9 cellular contexts compared by ENCODE assay signal in genomic region chr14:100104523-100105300, GRCh38. TPM values are rescaled to one million over a fixed set of nuclear protein-coding genes. Genes with fewer than 3 reads are reported as not detected.
DNase-seq lines count a peak whose midpoint lies in the region; ATAC-seq, FAIRE-seq and TF ChIP-seq lines count a peak whose summit lies in the region.
"Had no signal": no experiment of that assay in that cellular context is flagged by ENCODE, and none has a peak within 500 bp of the region (broad histone marks: within the 10 kb centered on the region; RNA-seq: fewer than 3 reads in every experiment).

No MANE protein-coding gene starts in this region.

- H3K27ac ChIP-seq in BLaER1 (no peak overlapping the region), astrocyte (ENCODE audit: low read depth, low read length) (peak overlapping the region; percentile 40), muscle layer of colon (ENCODE audit: low read depth, low read length) (peak overlapping the region; percentile 48), SJCRH30 (no peak overlapping the region)

- H3K36me3 Mint-ChIP-seq in HFFc6 (ENCODE audit: low read depth) (no peaks in the 10 kb centered on the region), astrocyte (ENCODE audit: low read depth, unreplicated experiment) (peaks cover 15% of the 10 kb centered on the region)

- DNase-seq in HFFc6, result peak; percentile 53
- peak; percentile 46 for DNase-seq in astrocyte (ENCODE audit: low read depth)
- DNase-seq in DMS153 treated with DMSO at 0.1 percent for 48 hours (lab: John Stamatoyannopoulos, UW; ENCODE audit: unreplicated experiment), result no peak
- DNase-seq in SJCRH30, result no peak
- DNase-seq in NCI-H1092 (lab: John Stamatoyannopoulos, UW), result no peak
- DNase-seq: NCI-H82 had no signal

- peak; percentile 29; the same call in 1 of the 2 replicates for TF ChIP-seq CTCF in HFFc6 (IDR thresholded peaks at IDR 0.05)
- no peak for TF ChIP-seq CTCF in astrocyte (IDR thresholded peaks at IDR 0.05; ENCODE audit: insufficient read depth, low read depth, low read length)

- no peak for ATAC-seq in GM18867 (IDR thresholded peaks at IDR 0.05; ENCODE audit: unreplicated experiment)

- H3K4me1 Mint-ChIP-seq in HFFc6 (ENCODE audit: low read depth) (peaks cover 31% of the 10 kb centered on the region), astrocyte (ENCODE audit: low read depth, unreplicated experiment) (peaks cover 13% of the 10 kb centered on the region)

- H3K36me3 ChIP-seq in BLaER1 (peaks cover 70% of the 10 kb centered on the region), astrocyte (ENCODE audit: insufficient read depth, low read length) (no peaks in the 10 kb centered on the region), muscle layer of colon (ENCODE audit: insufficient read depth, low read length) (no peaks in the 10 kb centered on the region), SJCRH30 (no peaks in the 10 kb centered on the region)

- H3K4me1 ChIP-seq in BLaER1 (peaks cover 75% of the 10 kb centered on the region), astrocyte (ENCODE audit: insufficient read depth, low read length) (peaks cover 20% of the 10 kb centered on the region), muscle layer of colon (ENCODE audit: insufficient read depth, low read length) (peaks cover 49% of the 10 kb centered on the region), SJCRH30 (no peaks in the 10 kb centered on the region)

- H3K27me3 Mint-ChIP-seq in HFFc6 (ENCODE audit: insufficient read depth) (peaks cover 10% of the 10 kb centered on the region), astrocyte (ENCODE audit: low read depth, unreplicated experiment) (no peaks in the 10 kb centered on the region)

- H3K79me2 ChIP-seq in astrocyte (ENCODE audit: insufficient read depth, low read length), result peaks cover 22% of the 10 kb centered on the region

- H3K4me3 ChIP-seq in BLaER1 (no peak overlapping the region), astrocyte (ENCODE audit: insufficient read depth, low read depth, low read length) (no peak overlapping the region), muscle layer of colon (ENCODE audit: low read depth in 1 of 2, low read length in 2 of 2) (peak overlapping the region in 1 of 2 donors; percentile 2), SJCRH30 (no peak overlapping the region)

- H3K9me3 ChIP-seq in BLaER1 (no peaks in the 10 kb centered on the region), astrocyte (ENCODE audit: insufficient read depth, low read depth, low read length) (no peaks in the 10 kb centered on the region), muscle layer of colon (ENCODE audit: low read length) (no peaks in the 10 kb centered on the region), SJCRH30 (replicated peaks) (no peaks in the 10 kb centered on the region)

- no peak overlapping the region; the same call in 1 of the 2 replicates for H3K9ac ChIP-seq in BLaER1
- no peak overlapping the region for H3K9ac ChIP-seq in astrocyte (ENCODE audit: low read length)
- no peak overlapping the region for H3K9ac ChIP-seq in muscle layer of colon (ENCODE audit: low read length)

- no peak overlapping the region for H2AFZ ChIP-seq in astrocyte (ENCODE audit: low read depth, low read length)

- FAIRE-seq in astrocyte (lab: Jason Lieb, UNC), result peak; percentile 82

- H3K4me2 ChIP-seq in BLaER1, result peak overlapping the region; percentile 75
- H3K4me2 ChIP-seq in astrocyte (ENCODE audit: low read length), result peak overlapping the region; percentile 42

- H3K9me3 Mint-ChIP-seq in HFFc6, result no peaks in the 10 kb centered on the region
- H3K9me3 Mint-ChIP-seq in astrocyte (ENCODE audit: unreplicated experiment), result no peaks in the 10 kb centered on the region

- H3K4me3 Mint-ChIP-seq in HFFc6, result no peak overlapping the region
- no peak overlapping the region for H3K4me3 Mint-ChIP-seq in astrocyte (ENCODE audit: unreplicated experiment)

- H3K27me3 ChIP-seq in BLaER1 (no peaks in the 10 kb centered on the region), astrocyte (ENCODE audit: insufficient read depth, low read length) (no peaks in the 10 kb centered on the region), muscle layer of colon (ENCODE audit: control insufficient read depth in 1 of 2, insufficient read depth in 2 of 2, low read length in 2 of 2) (no peaks in the 10 kb centered on the region), SJCRH30 (no peaks in the 10 kb centered on the region)

- H3K27ac Mint-ChIP-seq in HFFc6 (no peak overlapping the region), astrocyte (ENCODE audit: unreplicated experiment) (no peak overlapping the region)

- H4K20me1 ChIP-seq in BLaER1 (peaks cover 100% of the 10 kb centered on the region), astrocyte (ENCODE audit: insufficient read depth, low read length) (peaks cover 55% of the 10 kb centered on the region)

RNA-seq across cellular contexts. Expression of gene EVL, which starts 39.5 kb away (rescaled TPM):
- 1 to 10 TPM; 1.2 to 4.8 (median 2.0) TPM for total RNA-seq in HFFc6 (2021; fragmentation: NEBNext Ultra II Directional; extraction: Animal tissue kit (Norgen Biotek cat#: 25700))
- 48.9 and 50.2 TPM in 2 replicates for total RNA-seq in astrocyte
- 27.1 and 31.5 TPM in 2 replicates for total RNA-seq in SJCRH30 (2014; rRNA removed; shearing (Covaris generic))

RNA-seq across cellular contexts. Expression of gene DEGS2, which starts 54.7 kb away (rescaled TPM):
- total RNA-seq in HFFc6 (2021; fragmentation: NEBNext Ultra II Directional; extraction: Animal tissue kit (Norgen Biotek cat#: 25700)), result not detected
- 0.07 TPM in 1 of 2 replicates, not detected in the other for total RNA-seq in astrocyte
- total RNA-seq in SJCRH30 (2014; rRNA removed; shearing (Covaris generic)), result 0.03 TPM in 1 of 2 replicates, not detected in the other

Comparison
In these comparisons a context has a peak if more than half of its experiments do, and no peak if none do; other contexts are left out.
1. H3K27ac ChIP-seq: peak in astrocyte (single experiment) and muscle layer of colon (single experiment); none in BLaER1 (single experiment) and SJCRH30 (single experiment).
2. DNase-seq: peak in HFFc6 (single experiment) and astrocyte (single experiment); none in DMS153 treated with DMSO at 0.1 percent for 48 hours (single experiment), SJCRH30 (0 of 2) and NCI-H1092 (single experiment).